ENCODE assay signal across 1 cellular context in the genomic region with DNA sequence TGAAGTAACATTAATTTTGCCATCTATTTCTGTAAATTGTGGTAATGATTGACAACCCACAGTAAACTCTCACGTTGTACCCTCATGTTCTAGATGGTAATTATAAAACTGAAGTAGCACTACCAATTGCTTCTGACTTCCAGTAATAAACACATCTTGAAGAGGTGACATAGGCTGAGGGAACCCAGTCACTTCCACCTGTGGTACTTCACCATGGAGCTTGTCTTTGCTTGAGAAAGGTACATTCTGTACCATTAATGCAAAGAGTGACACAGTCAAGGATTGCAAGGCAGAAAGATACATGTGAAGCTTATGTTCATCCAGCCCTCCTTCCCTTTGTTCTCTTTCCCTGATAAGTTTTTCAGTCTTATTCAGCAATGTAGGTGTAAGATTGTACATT.
TF ChIP-seq lines count a peak whose summit lies in the region.

No MANE protein-coding gene starts in this region.

TF ChIP-seq in GM12878, 131 proteins besides CTCF, POLR2A, EP300 and RAD21:
- TF ChIP-seq, protein P1, sequence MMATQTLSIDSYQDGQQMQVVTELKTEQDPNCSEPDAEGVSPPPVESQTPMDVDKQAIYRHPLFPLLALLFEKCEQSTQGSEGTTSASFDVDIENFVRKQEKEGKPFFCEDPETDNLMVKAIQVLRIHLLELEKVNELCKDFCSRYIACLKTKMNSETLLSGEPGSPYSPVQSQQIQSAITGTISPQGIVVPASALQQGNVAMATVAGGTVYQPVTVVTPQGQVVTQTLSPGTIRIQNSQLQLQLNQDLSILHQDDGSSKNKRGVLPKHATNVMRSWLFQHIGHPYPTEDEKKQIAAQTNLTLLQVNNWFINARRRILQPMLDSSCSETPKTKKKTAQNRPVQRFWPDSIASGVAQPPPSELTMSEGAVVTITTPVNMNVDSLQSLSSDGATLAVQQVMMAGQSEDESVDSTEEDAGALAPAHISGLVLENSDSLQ (IDR thresholded peaks at IDR 0.05), result peak; percentile 39; the same call in 1 of the 2 replicates
- TF ChIP-seq CHD1 (IDR thresholded peaks at IDR 0.05; ENCODE audit: low read depth, low read length), result no peak
- TF ChIP-seq, protein P2, sequence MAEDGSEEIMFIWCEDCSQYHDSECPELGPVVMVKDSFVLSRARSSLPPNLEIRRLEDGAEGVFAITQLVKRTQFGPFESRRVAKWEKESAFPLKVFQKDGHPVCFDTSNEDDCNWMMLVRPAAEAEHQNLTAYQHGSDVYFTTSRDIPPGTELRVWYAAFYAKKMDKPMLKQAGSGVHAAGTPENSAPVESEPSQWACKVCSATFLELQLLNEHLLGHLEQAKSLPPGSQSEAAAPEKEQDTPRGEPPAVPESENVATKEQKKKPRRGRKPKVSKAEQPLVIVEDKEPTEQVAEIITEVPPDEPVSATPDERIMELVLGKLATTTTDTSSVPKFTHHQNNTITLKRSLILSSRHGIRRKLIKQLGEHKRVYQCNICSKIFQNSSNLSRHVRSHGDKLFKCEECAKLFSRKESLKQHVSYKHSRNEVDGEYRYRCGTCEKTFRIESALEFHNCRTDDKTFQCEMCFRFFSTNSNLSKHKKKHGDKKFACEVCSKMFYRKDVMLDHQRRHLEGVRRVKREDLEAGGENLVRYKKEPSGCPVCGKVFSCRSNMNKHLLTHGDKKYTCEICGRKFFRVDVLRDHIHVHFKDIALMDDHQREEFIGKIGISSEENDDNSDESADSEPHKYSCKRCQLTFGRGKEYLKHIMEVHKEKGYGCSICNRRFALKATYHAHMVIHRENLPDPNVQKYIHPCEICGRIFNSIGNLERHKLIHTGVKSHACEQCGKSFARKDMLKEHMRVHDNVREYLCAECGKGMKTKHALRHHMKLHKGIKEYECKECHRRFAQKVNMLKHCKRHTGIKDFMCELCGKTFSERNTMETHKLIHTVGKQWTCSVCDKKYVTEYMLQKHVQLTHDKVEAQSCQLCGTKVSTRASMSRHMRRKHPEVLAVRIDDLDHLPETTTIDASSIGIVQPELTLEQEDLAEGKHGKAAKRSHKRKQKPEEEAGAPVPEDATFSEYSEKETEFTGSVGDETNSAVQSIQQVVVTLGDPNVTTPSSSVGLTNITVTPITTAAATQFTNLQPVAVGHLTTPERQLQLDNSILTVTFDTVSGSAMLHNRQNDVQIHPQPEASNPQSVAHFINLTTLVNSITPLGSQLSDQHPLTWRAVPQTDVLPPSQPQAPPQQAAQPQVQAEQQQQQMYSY (CRISPR knock-in tag; IDR thresholded peaks at IDR 0.05), result no peak
TF ChIP-seq in GM12878: peak in this region for 1.
